19 cellular contexts compared by ENCODE assay signal in genomic region chr12:46457958-46458357, GRCh38.
"Had no signal": no experiment of that assay in that cellular context is flagged by ENCODE, and none has a peak within 500 bp of the region (broad histone marks: within the 10 kb centered on the region; RNA-seq: fewer than 3 reads in every experiment).

No MANE protein-coding gene starts in this region.

- H3K27me3 Mint-ChIP-seq: dendritic cell treated with granulocyte-macrophage colony-stimulating factor and Interleukin-4, amounts not matched to agents 40 ng/mL and 50 ng/mL, for 4 days; progenitor cell of endocrine pancreas; type B pancreatic cell had no signal

- H3K9me3 ChIP-seq: ascending aorta, breast epithelium had no signal

- H3K27ac ChIP-seq: ascending aorta, breast epithelium had no signal

- H3K36me3 ChIP-seq: ascending aorta, breast epithelium had no signal

- DNase-seq: activated CD4-positive, CD25-positive, alpha-beta regulatory T cell treated with anti-CD3 and anti-CD28 coated beads, Interleukin-2, amount 50 U/mL, for 72 hours; activated CD8-positive, alpha-beta memory T cell treated with anti-CD3 and anti-CD28 coated beads for 24 hours; activated gamma-delta T cell; cerebellar nuclear complex; effector memory CD4-positive, alpha-beta T cell; foreskin fibroblast; hippocampal formation; kidney; mesendoderm; nephron progenitor cell; right cardiac atrium; stimulated activated CD4-positive, alpha-beta T cell treated with anti-CD3 and anti-CD28 coated beads, Interleukin-4, amount 100 ng/mL, for 24 hours; stimulated activated naive CD8-positive, alpha-beta T cell treated with anti-CD3 and anti-CD28 coated beads, Interleukin-15, Interleukin-2, amounts not matched to agents 100 U/mL and 50 U/mL, for 24 hours; SW 1271 had no signal

- H3K27ac Mint-ChIP-seq: nephron progenitor cell, progenitor cell of endocrine pancreas, type B pancreatic cell had no signal

- H3K9me3 Mint-ChIP-seq: dendritic cell treated with granulocyte-macrophage colony-stimulating factor and Interleukin-4, amounts not matched to agents 40 ng/mL and 50 ng/mL, for 4 days; nephron progenitor cell had no signal

- H3K4me3 Mint-ChIP-seq: dendritic cell treated with granulocyte-macrophage colony-stimulating factor and Interleukin-4, amounts not matched to agents 40 ng/mL and 50 ng/mL, for 4 days; nephron progenitor cell; type B pancreatic cell had no signal

- ATAC-seq: right cardiac atrium had no signal
